Comparison of ENCODE assay signal across 30 cellular contexts in the genomic region with DNA sequence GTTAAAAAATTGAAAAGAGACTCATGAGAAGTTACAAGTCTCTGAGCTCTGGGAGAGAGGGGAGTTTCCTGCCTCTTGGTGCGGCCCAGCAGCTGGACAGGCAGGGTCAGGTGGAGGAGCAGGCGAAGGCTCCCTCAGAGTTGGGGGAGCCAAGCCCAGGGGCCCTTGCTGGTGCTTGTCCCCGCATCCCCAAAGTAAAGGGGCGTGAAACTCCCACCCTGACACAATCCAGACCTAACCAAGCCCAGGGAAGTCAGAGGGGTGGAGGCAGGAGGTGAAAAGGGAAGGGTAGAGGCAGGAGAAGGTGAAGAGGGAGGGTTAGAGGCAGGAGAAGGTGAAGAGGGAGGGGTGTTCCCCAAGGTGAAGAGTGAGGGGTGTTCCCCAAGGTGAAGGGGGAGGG.
"Had no signal": no experiment of that assay in that cellular context is flagged by ENCODE, and none has a peak within 500 bp of the region (broad histone marks: within the 10 kb centered on the region; RNA-seq: fewer than 3 reads in every experiment).

No MANE protein-coding gene starts in this region.

- H3K9me3 ChIP-seq: heart right ventricle, left lung, lower lobe of right lung, pancreas, prostate gland, right lobe of liver, thoracic aorta, tibial artery, uterus had no signal

- H3K4me1 ChIP-seq: heart right ventricle, left lung, lower lobe of right lung, neural progenitor cell, pancreas, prostate gland, right lobe of liver, suprapubic skin, tibial artery, uterus had no signal

- H3K9ac ChIP-seq: neural progenitor cell had no signal

- ATAC-seq: heart right ventricle, left cardiac atrium, left lung, lower lobe of right lung, natural killer cell, pancreas, right lobe of liver had no signal

- H3K9me3 Mint-ChIP-seq: mesothelial cell of epicardium, natural killer cell, nephron progenitor cell had no signal

- H3K4me1 Mint-ChIP-seq: mesothelial cell of epicardium, naive B cell, natural killer cell, nephron progenitor cell had no signal

- H3K36me3 ChIP-seq: heart right ventricle, left lung, lower lobe of right lung, neural progenitor cell, pancreas, prostate gland, right lobe of liver, suprapubic skin, thoracic aorta, tibial artery, uterus had no signal

- H3K4me2 ChIP-seq: hepatocyte, neural progenitor cell had no signal

- H3K79me2 ChIP-seq: hepatocyte had no signal

- H3K4me3 ChIP-seq: heart right ventricle, hepatocyte, left lung, lower lobe of right lung, neural progenitor cell, pancreas, prostate gland, right lobe of liver, skin epidermis, suprapubic skin, thoracic aorta, tibial artery, uterus had no signal

- H3K27me3 ChIP-seq: hepatocyte, neural progenitor cell, pancreas, right lobe of liver, suprapubic skin, uterus had no signal

- H3K27me3 Mint-ChIP-seq: stimulated activated naive CD8-positive, alpha-beta T cell treated with anti-CD3 and anti-CD28 coated beads, Interleukin-15, Interleukin-2, amounts not matched to agents 100 ng/mL and 50 ng/mL, for 24 hours had no signal

- DNase-seq: glutamatergic neuron; heart right ventricle; kidney glomerular epithelial cell; left cardiac atrium; left lung; lower lobe of right lung; mammary epithelial cell; mesenchymal stem cell; naive B cell; natural killer cell; nephron progenitor cell; posterior cingulate gyrus; stimulated activated CD4-positive, alpha-beta T cell treated with anti-CD3 and anti-CD28 coated beads, Interleukin-12 subunit alpha, Interleukin-12 subunit beta, amount 100 ng/mL, for 4 hours; stimulated activated CD4-positive, alpha-beta T cell treated with anti-CD3 and anti-CD28 coated beads, Interleukin-15, amount 100 ng/mL, for 24 hours; stimulated activated CD4-positive, alpha-beta T cell treated with anti-CD3 and anti-CD28 coated beads, Interleukin-2, amount 100 ng/mL, for 24 hours; stimulated activated CD4-positive, alpha-beta T cell treated with anti-CD3 and anti-CD28 coated beads, Interleukin-4, amount 100 ng/mL, for 1 hour; stimulated activated naive CD4-positive, alpha-beta T cell; tibial artery; trophoblast cell; uterus had no signal

- H3K36me3 Mint-ChIP-seq: mesothelial cell of epicardium, naive B cell, natural killer cell, neural progenitor cell had no signal

- H3K27ac Mint-ChIP-seq: mesothelial cell of epicardium; naive B cell; natural killer cell; nephron progenitor cell; neural progenitor cell; stimulated activated naive CD8-positive, alpha-beta T cell treated with anti-CD3 and anti-CD28 coated beads, Interleukin-15, Interleukin-2, amounts not matched to agents 100 ng/mL and 50 ng/mL, for 24 hours had no signal

- H3K4me3 Mint-ChIP-seq: mesothelial cell of epicardium; naive B cell; natural killer cell; nephron progenitor cell; neural progenitor cell; stimulated activated naive CD8-positive, alpha-beta T cell treated with anti-CD3 and anti-CD28 coated beads, Interleukin-15, Interleukin-2, amounts not matched to agents 100 ng/mL and 50 ng/mL, for 24 hours had no signal

- H3K27ac ChIP-seq: heart right ventricle, hepatocyte, left lung, lower lobe of right lung, neural progenitor cell, pancreas, prostate gland, right lobe of liver, skin epidermis, suprapubic skin, thoracic aorta, tibial artery, uterus had no signal

- H2AFZ ChIP-seq: hepatocyte, neural progenitor cell had no signal
